ENCODE assay signal across 8 cellular contexts in the genomic region with DNA sequence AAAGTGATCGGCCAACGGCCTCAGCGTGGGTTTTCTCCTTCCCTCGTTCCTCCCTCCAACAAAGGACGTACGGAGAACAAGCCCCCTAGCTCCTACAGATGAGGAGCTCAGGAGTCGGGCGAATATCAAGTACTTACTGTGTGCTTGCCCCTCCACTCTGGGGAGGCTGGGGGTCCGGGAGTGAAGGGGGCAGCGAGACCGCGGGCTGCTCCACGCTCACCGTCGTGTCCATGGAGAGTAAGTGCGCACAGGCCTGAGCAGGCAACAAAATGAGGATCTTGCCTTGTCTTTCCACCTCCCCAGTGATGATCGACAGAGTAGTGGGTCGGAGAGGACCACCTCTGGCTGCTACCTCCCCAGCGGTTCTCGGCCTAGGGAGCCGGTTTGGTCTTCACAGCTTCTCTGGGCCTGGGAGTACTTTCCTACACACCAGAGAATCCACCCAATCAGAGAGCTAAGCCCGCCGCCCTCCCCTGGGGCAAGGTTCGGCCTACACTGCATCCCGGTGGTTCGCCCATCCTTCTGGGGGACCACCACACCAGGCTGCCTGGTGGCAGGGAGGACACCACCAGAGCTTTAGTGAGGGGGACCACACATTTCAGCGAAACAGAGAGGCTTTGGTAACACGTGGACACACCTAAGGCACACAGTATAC. TPM values are rescaled to one million over a fixed set of nuclear protein-coding genes. Genes with fewer than 3 reads are reported as not detected.
A peak's percentile ranks its signal among the peaks of the same experiment; 100 is the strongest.
DNase-seq lines count a peak whose midpoint lies in the region; ATAC-seq and TF ChIP-seq lines count a peak whose summit lies in the region.

No MANE protein-coding gene starts in this region.

- peaks cover 6% of the 10 kb centered on the region; the same call in 1 of the 2 replicates for H3K9me3 ChIP-seq in HUES64 (ENCODE audit: insufficient read depth, low read depth, low read length)

- peaks cover 20% of the 10 kb centered on the region for H3K36me3 Mint-ChIP-seq in effector memory CD8-positive, alpha-beta T cell (ENCODE audit: insufficient read depth)
- H3K36me3 Mint-ChIP-seq in naive thymus-derived CD8-positive, alpha-beta T cell, result peaks cover 0 to 9% (median 6%) of the 10 kb centered on the region in 3 donors

- H3K9me3 Mint-ChIP-seq in effector memory CD8-positive, alpha-beta T cell, result no peaks in the 10 kb centered on the region
- H3K9me3 Mint-ChIP-seq in naive thymus-derived CD8-positive, alpha-beta T cell, result peaks cover 0 to 31% (median 10%) of the 10 kb centered on the region in 9 donors

- POLR2A ChIA-PET in naive thymus-derived CD8-positive, alpha-beta T cell (lab: Charles Lee), result interaction anchor here (0.9 to 3.4 kb wide), 12 partner anchors 11 to 69 kb away, joined by 3 to 35 read pairs (median 6); a partner anchor contains a TSS

- no peak for TF ChIP-seq CTCF in 22Rv1 (IDR thresholded peaks at IDR 0.05)

- no peaks in the 10 kb centered on the region for H3K27me3 Mint-ChIP-seq in effector memory CD8-positive, alpha-beta T cell
- no peaks in the 10 kb centered on the region for H3K27me3 Mint-ChIP-seq in naive thymus-derived CD8-positive, alpha-beta T cell

- peak overlapping the region; percentile 59 to 77 for H3K27ac Mint-ChIP-seq in effector memory CD8-positive, alpha-beta T cell
- H3K27ac Mint-ChIP-seq in naive thymus-derived CD8-positive, alpha-beta T cell, result peak overlapping the region in 9 of 10 donors; percentile 79 to 93 (median 89)

- peaks cover 37% of the 10 kb centered on the region for H3K27me3 ChIP-seq in HUES64 (ENCODE audit: insufficient read depth, low read length)

- H3K4me1 Mint-ChIP-seq in effector memory CD8-positive, alpha-beta T cell (ENCODE audit: low read depth in 2 of 2), result peaks cover 4 to 18% of the 10 kb centered on the region in 2 donors
- H3K4me1 Mint-ChIP-seq in naive thymus-derived CD8-positive, alpha-beta T cell, result peaks cover 4 to 24% (median 17%) of the 10 kb centered on the region in 4 donors

- WGBS in HUES64, result 76% methylated on average over 28 of the region's 28 CpGs

- peak overlapping the region; percentile 76 to 83 for H3K4me3 Mint-ChIP-seq in effector memory CD8-positive, alpha-beta T cell
- H3K4me3 Mint-ChIP-seq in naive thymus-derived CD8-positive, alpha-beta T cell, result peak overlapping the region; percentile 78 to 91 (median 88)

- peak overlapping the region; percentile 76; the same call in 1 of the 2 replicates for H3K9ac ChIP-seq in HUES64 (ENCODE audit: low read depth, low read length)

- no peak for ATAC-seq in effector memory CD8-positive, alpha-beta T cell (replicated peaks)
- peak in 1 of 2 donors; percentile 0 for ATAC-seq in naive thymus-derived CD8-positive, alpha-beta T cell
- no peak for ATAC-seq in GM21786 (IDR thresholded peaks at IDR 0.05; ENCODE audit: unreplicated experiment)
- ATAC-seq in HG03045 (IDR thresholded peaks at IDR 0.05; ENCODE audit: unreplicated experiment), result no peak

- H3K36me3 ChIP-seq in HUES64 (ENCODE audit: insufficient read depth, low read length), result no peaks in the 10 kb centered on the region

- H3K27ac ChIP-seq in 22Rv1, result peak overlapping the region; percentile 71
- H3K27ac ChIP-seq in HUES64 (ENCODE audit: low read depth, low read length), result no peak overlapping the region

- no peaks in the 10 kb centered on the region for H3K4me1 ChIP-seq in HUES64 (ENCODE audit: insufficient read depth, low read length)

- peak overlapping the region; percentile 72 for H3K4me3 ChIP-seq in HUES64 (ENCODE audit: low read length)

- DNase-seq in effector memory CD8-positive, alpha-beta T cell, result no peak
- no peak for DNase-seq in naive thymus-derived CD8-positive, alpha-beta T cell
- DNase-seq in NCI-H146 treated with DMSO at 0.1 percent for 48 hours (lab: John Stamatoyannopoulos, UW; ENCODE audit: unreplicated experiment) (no peak), cortex of kidney (lab: John Stamatoyannopoulos, UW) (no peak)

RNA-seq across cellular contexts. Expression of a gene that starts 0.6 kb away (rescaled TPM):
- polyA plus RNA-seq in HUES64 (2013, experiment 1 of 2), result 2.8 TPM
- 5.7 TPM for polyA plus RNA-seq in HUES64 (2013, experiment 2 of 2)
- 10 to 100 TPM; 84.5 to 92.3 TPM for total RNA-seq in naive thymus-derived CD8-positive, alpha-beta T cell
- polyA plus RNA-seq in naive thymus-derived CD8-positive, alpha-beta T cell, result 10 to 100 TPM; 16.0 to 20.3 (median 17.9) TPM

RNA-seq across cellular contexts. Expression of a gene that starts 47.5 kb away (rescaled TPM):
- polyA plus RNA-seq in HUES64 (2013, experiment 1 of 2), result 7.5 TPM
- 6.9 TPM for polyA plus RNA-seq in HUES64 (2013, experiment 2 of 2)
- total RNA-seq in naive thymus-derived CD8-positive, alpha-beta T cell, result 10 to 100 TPM; 43.3 to 43.5 TPM
- polyA plus RNA-seq in naive thymus-derived CD8-positive, alpha-beta T cell, result 1 to 10 TPM; 5.1 to 6.1 (median 5.2) TPM

RNA-seq across cellular contexts. Expression of a gene that starts 47.9 kb away (rescaled TPM):
- polyA plus RNA-seq in HUES64 (2013, experiment 1 of 2), result 51.6 TPM
- 53.3 TPM for polyA plus RNA-seq in HUES64 (2013, experiment 2 of 2)
- 10 to 100 TPM; 34.6 to 36.1 TPM for total RNA-seq in naive thymus-derived CD8-positive, alpha-beta T cell
- 10 to 100 TPM; 17.1 to 24.4 (median 24.0) TPM for polyA plus RNA-seq in naive thymus-derived CD8-positive, alpha-beta T cell
